ENCODE assay signal across 8 cellular contexts in the genomic region with DNA sequence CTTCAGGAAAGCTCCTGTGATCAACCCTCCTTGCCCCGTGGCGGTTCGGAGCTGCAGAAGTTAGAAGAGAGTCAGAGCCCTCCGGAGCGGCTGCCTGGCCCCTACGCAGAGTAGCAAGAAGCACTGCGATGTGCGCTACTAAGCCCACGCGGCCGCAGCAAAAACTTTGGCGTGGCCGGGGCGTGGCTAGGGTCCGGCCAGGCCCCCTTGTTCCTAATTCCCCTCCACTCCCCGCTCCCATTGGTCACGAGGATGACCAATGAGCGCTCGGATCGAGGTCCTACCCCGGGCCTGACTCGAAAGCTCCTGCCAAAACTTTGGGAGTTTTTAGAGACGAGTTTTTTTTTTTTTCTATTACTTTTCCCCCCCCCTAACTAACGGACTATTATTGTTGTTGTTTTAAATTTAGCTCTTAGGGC. TPM values are rescaled to one million over a fixed set of nuclear protein-coding genes. Genes with fewer than 3 reads are reported as not detected.
DNase-seq lines count a peak whose midpoint lies in the region; ATAC-seq and TF ChIP-seq lines count a peak whose summit lies in the region.

A gene with protein sequence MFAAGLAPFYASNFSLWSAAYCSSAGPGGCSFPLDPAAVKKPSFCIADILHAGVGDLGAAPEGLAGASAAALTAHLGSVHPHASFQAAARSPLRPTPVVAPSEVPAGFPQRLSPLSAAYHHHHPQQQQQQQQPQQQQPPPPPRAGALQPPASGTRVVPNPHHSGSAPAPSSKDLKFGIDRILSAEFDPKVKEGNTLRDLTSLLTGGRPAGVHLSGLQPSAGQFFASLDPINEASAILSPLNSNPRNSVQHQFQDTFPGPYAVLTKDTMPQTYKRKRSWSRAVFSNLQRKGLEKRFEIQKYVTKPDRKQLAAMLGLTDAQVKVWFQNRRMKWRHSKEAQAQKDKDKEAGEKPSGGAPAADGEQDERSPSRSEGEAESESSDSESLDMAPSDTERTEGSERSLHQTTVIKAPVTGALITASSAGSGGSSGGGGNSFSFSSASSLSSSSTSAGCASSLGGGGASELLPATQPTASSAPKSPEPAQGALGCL (plus strand): TSS at position 354 of the 419 bp plus-strand sequence. CDS start 415 bp downstream, outside the sequence.

- H3K9me3 Mint-ChIP-seq in CD4-positive, alpha-beta memory T cell = peaks cover 0 to 4% (median 1%) of the 10 kb centered on the region in 8 donors

- ATAC-seq in GM19035 (IDR thresholded peaks at IDR 0.05; ENCODE audit: unreplicated experiment) (peak; percentile 74), HG03342 (IDR thresholded peaks at IDR 0.05; ENCODE audit: unreplicated experiment) (peak; percentile 46), RWPE2 (ENCODE audit: low read depth) (peak; percentile 79), sciatic nerve (peak; percentile 97)

- peaks cover 31% of the 10 kb centered on the region for H3K4me1 ChIP-seq in CD4-positive, alpha-beta memory T cell (ENCODE audit: insufficient read depth, low read length)
- no peaks in the 10 kb centered on the region for H3K4me1 ChIP-seq in RWPE2 (ENCODE audit: insufficient read depth, poor library complexity, severe bottlenecking)

- H3K36me3 ChIP-seq in CD4-positive, alpha-beta memory T cell (ENCODE audit: insufficient read depth, low read length) = no peaks in the 10 kb centered on the region
- no peaks in the 10 kb centered on the region for H3K36me3 ChIP-seq in RWPE2 (ENCODE audit: low read depth)

- CTCF ChIA-PET in CD4-positive, alpha-beta memory T cell (lab: Charles Lee; ENCODE audit: partially characterized antibody) = no interaction called here

- H3K27me3 ChIP-seq in CD4-positive, alpha-beta memory T cell (ENCODE audit: insufficient read depth, low read length) = peaks cover 27% of the 10 kb centered on the region
- peaks cover 4% of the 10 kb centered on the region for H3K27me3 ChIP-seq in RWPE2 (ENCODE audit: insufficient read depth, poor library complexity, severe bottlenecking)

- no peak for DNase-seq in CD4-positive, alpha-beta memory T cell
- no peak for DNase-seq in RWPE2 (ENCODE audit: low spot score)
- peak in 29 of 61 donors; percentile 12 to 65 (median 33) for DNase-seq in caudate nucleus (lab: John Stamatoyannopoulos, UW)
- DNase-seq in iPS-NIHi11 (ENCODE audit: low spot score) = peak; percentile 87
- DNase-seq in sciatic nerve (ENCODE audit: low spot score) = peak; percentile 95
- DNase-seq in NCI-H774 (lab: John Stamatoyannopoulos, UW) = no peak

- no peak for TF ChIP-seq CTCF in RWPE2 (IDR thresholded peaks at IDR 0.05; ENCODE audit: poor library complexity, severe bottlenecking)

- POLR2A ChIA-PET in CD4-positive, alpha-beta memory T cell (lab: Charles Lee; ENCODE audit: partially characterized antibody) = no interaction called here

- H3K9me3 ChIP-seq in CD4-positive, alpha-beta memory T cell (ENCODE audit: control insufficient read depth in 1 of 2, low read length in 2 of 2) = no peaks in the 10 kb centered on the region
- no peaks in the 10 kb centered on the region for H3K9me3 ChIP-seq in RWPE2 (ENCODE audit: severe bottlenecking)

- H3K4me1 Mint-ChIP-seq in CD4-positive, alpha-beta memory T cell = peaks cover 16 to 37% (median 26%) of the 10 kb centered on the region in 4 donors

- no peak within 1 kb of the TSS for H3K27ac ChIP-seq in CD4-positive, alpha-beta memory T cell (ENCODE audit: low read depth, low read length)
- H3K27ac ChIP-seq in RWPE2 (ENCODE audit: poor library complexity, severe bottlenecking) = no peak within 1 kb of the TSS
- H3K27ac ChIP-seq in caudate nucleus (ENCODE audit: low read depth, low read length) = peak within 1 kb of the TSS; percentile 80

- H3K27ac Mint-ChIP-seq in CD4-positive, alpha-beta memory T cell = no peak within 1 kb of the TSS

- no peaks in the 10 kb centered on the region for H3K36me3 Mint-ChIP-seq in CD4-positive, alpha-beta memory T cell

- H3K4me3 Mint-ChIP-seq in CD4-positive, alpha-beta memory T cell = peak within 1 kb of the TSS; percentile 64 to 85 (median 77)

- intact Hi-C loops in CD4-positive, alpha-beta memory T cell (cut with micrococcal nuclease) = no loop called here
- intact Hi-C loops in sciatic nerve (cut with DNase I) = no loop called here

- no peak within 1 kb of the TSS for H3K4me3 ChIP-seq in CD4-positive, alpha-beta memory T cell (ENCODE audit: low read length in 2 of 2)
- peak within 1 kb of the TSS; percentile 46 for H3K4me3 ChIP-seq in RWPE2 (ENCODE audit: severe bottlenecking)

- peaks cover 58 to 64% of the 10 kb centered on the region in 2 donors for H3K27me3 Mint-ChIP-seq in CD4-positive, alpha-beta memory T cell

RNA-seq across cellular contexts. Expression of the gene that starts here (rescaled TPM):
- total RNA-seq in CD4-positive, alpha-beta memory T cell = under 1 TPM; 0.14 to 0.20 TPM
- not detected for polyA plus RNA-seq in CD4-positive, alpha-beta memory T cell
- total RNA-seq in sciatic nerve = 28.8 TPM

Comparison
In these comparisons a context has a peak if more than half of its experiments do, and no peak if none do; other contexts are left out.
1. RNA of the gene that starts here (total RNA-seq): 28.8 TPM in sciatic nerve (single experiment); 0.14 to 0.20 TPM in CD4-positive, alpha-beta memory T cell; every median in the first group is over 10 times any median in the second.
2. DNase-seq: peak in iPS-NIHi11 (single experiment) and sciatic nerve (single experiment); none in CD4-positive, alpha-beta memory T cell (0 of 5), RWPE2 (single experiment) and NCI-H774 (single experiment).
3. ATAC-seq: peak in every context shown above with its lines; median percentile 97 in sciatic nerve; 79 in RWPE2; 74 in GM19035; 46 in HG03342.